In genomic region chr2:121666042-121666441, GRCh38 we compare ENCODE assay signal across 1 cellular context.
A peak's percentile ranks its signal among the peaks of the same experiment; 100 is the strongest.
TF ChIP-seq lines count a peak whose summit lies in the region.

No MANE protein-coding gene starts in this region.

TF ChIP-seq in HepG2, 621 proteins besides CTCF, POLR2A, EP300 and RAD21 (continued from another document and continues in another):
- no peak for TF ChIP-seq ZBTB46 (CRISPR knock-in tag; IDR thresholded peaks at IDR 0.05; ENCODE audit: borderline replicate concordance)
- peak; percentile 63; the same call in 1 of the 2 replicates for TF ChIP-seq FOXJ3 (CRISPR knock-in tag; IDR thresholded peaks at IDR 0.05; ENCODE audit: borderline replicate concordance)
- no peak for TF ChIP-seq GATAD1 (CRISPR knock-in tag; IDR thresholded peaks at IDR 0.05)
- no peak for TF ChIP-seq ZNF230 (CRISPR knock-in tag; IDR thresholded peaks at IDR 0.05)
- peak; percentile 59; the same call in 1 of the 2 replicates for TF ChIP-seq HOMEZ (CRISPR knock-in tag; IDR thresholded peaks at IDR 0.05; ENCODE audit: low read depth)
- TF ChIP-seq TEAD2 (CRISPR knock-in tag; IDR thresholded peaks at IDR 0.05), result no peak
- TF ChIP-seq MNT (IDR thresholded peaks at IDR 0.05), result no peak
- TF ChIP-seq POGK (CRISPR knock-in tag; conservative IDR thresholded peaks at IDR 0.05), result 0 out of 2 replicates have a peak, but pooled peaks have one; percentile 24
- TF ChIP-seq IRF2 (CRISPR knock-in tag; IDR thresholded peaks at IDR 0.05), result 0 out of 2 replicates have a peak, but pooled peaks have one; percentile 21
- 0 out of 2 replicates have a peak, but pooled peaks have one; percentile 55 for TF ChIP-seq IKZF5 (CRISPR knock-in tag; IDR thresholded peaks at IDR 0.05)
- peak; percentile 38; the same call in 1 of the 2 replicates for TF ChIP-seq ZNF614 (CRISPR knock-in tag; IDR thresholded peaks at IDR 0.05; ENCODE audit: borderline replicate concordance)
- no peak for TF ChIP-seq ZNF850 (CRISPR knock-in tag; conservative IDR thresholded peaks at IDR 0.05)
- peak; percentile 87 for TF ChIP-seq HNF4A (CRISPR knock-in tag; IDR thresholded peaks at IDR 0.05)
- peak; percentile 77 for TF ChIP-seq RXRB (CRISPR knock-in tag; IDR thresholded peaks at IDR 0.05; ENCODE audit: borderline replicate concordance)
- 0 out of 2 replicates have a peak, but pooled peaks have one; percentile 33 for TF ChIP-seq KLF12 (CRISPR knock-in tag; IDR thresholded peaks at IDR 0.05; ENCODE audit: borderline replicate concordance)
- peak; percentile 76; the same call in 1 of the 2 replicates for TF ChIP-seq RXRA (CRISPR knock-in tag; IDR thresholded peaks at IDR 0.05)
- TF ChIP-seq PTBP1 (IDR thresholded peaks at IDR 0.05; ENCODE audit: low read depth, low read length, poor library complexity, severe bottlenecking), result no peak
- TF ChIP-seq ZMYM4 (CRISPR knock-in tag; IDR thresholded peaks at IDR 0.05), result peak; percentile 64
- TF ChIP-seq ZNF589 (CRISPR knock-in tag; conservative IDR thresholded peaks at IDR 0.05), result no peak
- TF ChIP-seq STAG1 (CRISPR knock-in tag; IDR thresholded peaks at IDR 0.05), result peak; percentile 18; the same call in 1 of the 2 replicates
- TF ChIP-seq ISL2 (CRISPR knock-in tag; IDR thresholded peaks at IDR 0.05), result 0 out of 2 replicates have a peak, but pooled peaks have one; percentile 38
- 0 out of 4 replicates have a peak, but pooled peaks of 1 of the 2 experiments have one; percentile 3 for TF ChIP-seq MAFK (conservative IDR thresholded peaks at IDR 0.05 in 1 of 2, IDR thresholded peaks at IDR 0.05 in 1 of 2; ENCODE audit: low read length in 2 of 2)
- TF ChIP-seq PAXIP1 (CRISPR knock-in tag; conservative IDR thresholded peaks at IDR 0.05), result peak; percentile 36; the same call in 1 of the 2 replicates
- TF ChIP-seq FOXA3 (CRISPR knock-in tag; IDR thresholded peaks at IDR 0.05), result peak; percentile 19; the same call in 1 of the 2 replicates
- peak; percentile 71 for TF ChIP-seq ZNF574 (CRISPR knock-in tag; IDR thresholded peaks at IDR 0.05)
- no peak for TF ChIP-seq ZNF335 (CRISPR knock-in tag; IDR thresholded peaks at IDR 0.05)
- 0 out of 2 replicates have a peak, but pooled peaks have one; percentile 28 for TF ChIP-seq MEIS2 (CRISPR knock-in tag; IDR thresholded peaks at IDR 0.05)
- TF ChIP-seq ZNF543 (CRISPR knock-in tag; IDR thresholded peaks at IDR 0.05), result 0 out of 2 replicates have a peak, but pooled peaks have one; percentile 22
- no peak for TF ChIP-seq SOX13 (IDR thresholded peaks at IDR 0.05)
- peak in 1 of 2 experiments; percentile 43; a peak in 1 of 4 replicates for TF ChIP-seq SOX13 (CRISPR knock-in tag; conservative IDR thresholded peaks at IDR 0.05 in 1 of 2, IDR thresholded peaks at IDR 0.05 in 1 of 2)
- peak; percentile 43; the same call in 1 of the 2 replicates for TF ChIP-seq NCOA2 (CRISPR knock-in tag; IDR thresholded peaks at IDR 0.05)
- peak; percentile 59; the same call in 1 of the 2 replicates for TF ChIP-seq SPEN (CRISPR knock-in tag; IDR thresholded peaks at IDR 0.05; ENCODE audit: low read depth)
- peak; percentile 50; the same call in 1 of the 2 replicates for TF ChIP-seq CHD4 (IDR thresholded peaks at IDR 0.05; ENCODE audit: borderline replicate concordance, low read length)
- peak; percentile 33; the same call in 1 of the 2 replicates for TF ChIP-seq SAP130 (CRISPR knock-in tag; IDR thresholded peaks at IDR 0.05; ENCODE audit: low read depth)
- peak; percentile 84 for TF ChIP-seq SALL1 (CRISPR knock-in tag; IDR thresholded peaks at IDR 0.05)
- no peak for TF ChIP-seq SP1 (IDR thresholded peaks at IDR 0.05)
- TF ChIP-seq SP1 (CRISPR knock-in tag; IDR thresholded peaks at IDR 0.05), result no peak
- TF ChIP-seq MBNL3 (CRISPR knock-in tag; conservative IDR thresholded peaks at IDR 0.05), result no peak
- peak; percentile 85 for TF ChIP-seq ZNF264 (CRISPR knock-in tag; IDR thresholded peaks at IDR 0.05)
- 0 out of 2 replicates have a peak, but pooled peaks have one; percentile 36 for TF ChIP-seq ZGPAT (CRISPR knock-in tag; IDR thresholded peaks at IDR 0.05)
- TF ChIP-seq RARG (CRISPR knock-in tag; IDR thresholded peaks at IDR 0.05; ENCODE audit: low read depth), result no peak
- peak; percentile 58; the same call in 1 of the 2 replicates for TF ChIP-seq HDAC2 (CRISPR knock-in tag; IDR thresholded peaks at IDR 0.05)
- 0 out of 2 replicates have a peak, but pooled peaks have one; percentile 17 for TF ChIP-seq KDM1A (CRISPR knock-in tag; IDR thresholded peaks at IDR 0.05)
- no peak for TF ChIP-seq ZNF558 (CRISPR knock-in tag; IDR thresholded peaks at IDR 0.05; ENCODE audit: borderline replicate concordance)
- 0 out of 2 replicates have a peak, but pooled peaks have one; percentile 35 for TF ChIP-seq TP53 (CRISPR knock-in tag; conservative IDR thresholded peaks at IDR 0.05)
- no peak for TF ChIP-seq ZNF235 (CRISPR knock-in tag; IDR thresholded peaks at IDR 0.05; ENCODE audit: borderline replicate concordance)
- peak; percentile 25; the same call in 1 of the 2 replicates for TF ChIP-seq ZFP37 (CRISPR knock-in tag; IDR thresholded peaks at IDR 0.05; ENCODE audit: borderline replicate concordance)
- TF ChIP-seq THAP11 (CRISPR knock-in tag; IDR thresholded peaks at IDR 0.05), result peak; percentile 51; the same call in 1 of the 2 replicates
